In the genomic region with DNA sequence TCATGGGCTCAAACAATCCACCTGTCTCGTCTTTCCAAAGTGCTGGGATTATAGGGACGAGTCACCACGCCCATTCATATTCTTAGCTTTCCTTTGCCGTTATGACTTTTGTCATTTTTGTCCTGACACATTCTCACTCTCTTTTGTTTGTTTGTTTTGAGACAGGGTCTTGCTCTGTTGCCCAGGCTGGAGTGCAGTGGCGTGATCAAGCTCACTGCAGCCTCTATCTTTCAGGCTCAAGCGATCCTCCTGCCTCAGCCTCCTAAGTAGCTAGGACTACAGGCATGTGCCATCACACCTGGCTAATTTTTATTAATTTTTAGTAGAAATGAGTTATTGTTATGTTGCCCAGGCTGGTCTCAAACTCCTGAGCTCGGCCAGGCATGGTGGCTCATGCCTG, we compare ENCODE assay signal across 30 cellular contexts.
"Had no signal": no experiment of that assay in that cellular context is flagged by ENCODE, and none has a peak within 500 bp of the region (broad histone marks: within the 10 kb centered on the region; RNA-seq: fewer than 3 reads in every experiment).

No MANE protein-coding gene starts in this region.

- H3K27me3 ChIP-seq: ascending aorta, brain microvascular endothelial cell, dorsolateral prefrontal cortex had no signal

- H3K36me3 ChIP-seq: ascending aorta, brain microvascular endothelial cell, WERI-Rb-1 had no signal

- H3K4me1 ChIP-seq: ascending aorta had no signal

- H3K4me1 Mint-ChIP-seq: activated CD4-positive, alpha-beta T cell treated with anti-CD3 and anti-CD28 coated beads for 36 hours; activated CD4-positive, alpha-beta T cell treated with anti-CD3 and anti-CD28 coated beads, Interleukin-2, amount 10 ng/mL, durations not matched to agents 24 days and 14 days; activated naive CD4-positive, alpha-beta T cell treated with anti-CD3 and anti-CD28 coated beads, Interleukin-2, amount 50 U/mL, for 24 hours; activated naive CD8-positive, alpha-beta T cell treated with anti-CD3 and anti-CD28 coated beads for 36 hours; activated naive CD8-positive, alpha-beta T cell treated with anti-CD3 and anti-CD28 coated beads, Interleukin-2, amount 50 U/mL, for 24 hours; central memory CD8-positive, alpha-beta T cell; endodermal cell; T-helper 17 cell had no signal

- DNase-seq: activated CD4-positive, alpha-beta memory T cell treated with anti-CD3 and anti-CD28 coated beads for 36 hours; activated CD4-positive, alpha-beta T cell treated with anti-CD3 and anti-CD28 coated beads for 36 hours; activated CD4-positive, alpha-beta T cell treated with anti-CD3 and anti-CD28 coated beads, Interleukin-2, amount 10 ng/mL, durations not matched to agents 24 days and 14 days; activated CD4-positive, CD25-positive, alpha-beta regulatory T cell; activated CD4-positive, CD25-positive, alpha-beta regulatory T cell treated with anti-CD3 and anti-CD28 coated beads, Interleukin-2, amount 50 U/mL, for 72 hours; activated CD8-positive, alpha-beta memory T cell treated with anti-CD3 and anti-CD28 coated beads, Interleukin-2, amount 50 U/mL, for 48 hours; activated naive CD4-positive, alpha-beta T cell treated with anti-CD3 and anti-CD28 coated beads for 36 hours; activated naive CD8-positive, alpha-beta T cell treated with anti-CD3 and anti-CD28 coated beads for 36 hours; activated naive CD8-positive, alpha-beta T cell treated with anti-CD3 and anti-CD28 coated beads, Interleukin-2, amount 50 U/mL, for 24 hours; activated T-cell treated with anti-CD3 and anti-CD28 coated beads for 4 hours; activated T-cell treated with anti-CD3 and anti-CD28 coated beads, Interleukin-2, amount 50 U/mL, for 24 hours; activated T-cell treated with anti-CD3 and anti-CD28 coated beads, Interleukin-2, amount 50 U/mL, for 72 hours; brain microvascular endothelial cell; dorsolateral prefrontal cortex; effector memory CD4-positive, alpha-beta T cell; endodermal cell; foreskin fibroblast; head of caudate nucleus; T-helper 1 cell; T-helper 17 cell; T1000; WERI-Rb-1 had no signal

- H3K36me3 Mint-ChIP-seq: activated CD4-positive, alpha-beta memory T cell treated with anti-CD3 and anti-CD28 coated beads for 36 hours; activated naive CD4-positive, alpha-beta T cell treated with anti-CD3 and anti-CD28 coated beads, Interleukin-2, amount 50 U/mL, for 24 hours; activated naive CD8-positive, alpha-beta T cell treated with anti-CD3 and anti-CD28 coated beads for 36 hours had no signal

- H3K9me3 Mint-ChIP-seq: activated CD4-positive, alpha-beta memory T cell treated with anti-CD3 and anti-CD28 coated beads for 36 hours; activated CD4-positive, alpha-beta T cell treated with anti-CD3 and anti-CD28 coated beads, Interleukin-2, amount 10 ng/mL, durations not matched to agents 24 days and 14 days; activated naive CD4-positive, alpha-beta T cell treated with anti-CD3 and anti-CD28 coated beads for 36 hours; activated naive CD4-positive, alpha-beta T cell treated with anti-CD3 and anti-CD28 coated beads, Interleukin-2, amount 50 U/mL, for 24 hours; activated naive CD8-positive, alpha-beta T cell treated with anti-CD3 and anti-CD28 coated beads for 36 hours; activated naive CD8-positive, alpha-beta T cell treated with anti-CD3 and anti-CD28 coated beads, Interleukin-2, amount 50 U/mL, for 24 hours; activated T-cell treated with anti-CD3 and anti-CD28 coated beads, Interleukin-2, amount 50 U/mL, for 24 hours; activated T-cell treated with anti-CD3 and anti-CD28 coated beads, Interleukin-2, amount 50 U/mL, for 72 hours; central memory CD8-positive, alpha-beta T cell; dendritic cell treated with granulocyte-macrophage colony-stimulating factor and Interleukin-4, amounts not matched to agents 40 ng/mL and 50 ng/mL, for 4 days; endodermal cell; T-helper 2 cell treated with Interferon-gamma antibody and Interleukin-4, amounts not matched to agents 5 μg/mL and 100 μg/mL, for 36 hours had no signal

- H3K4me3 ChIP-seq: ascending aorta, coronary artery, dorsolateral prefrontal cortex had no signal

- H3K27me3 Mint-ChIP-seq: activated CD4-positive, alpha-beta memory T cell treated with anti-CD3 and anti-CD28 coated beads for 36 hours; activated CD4-positive, alpha-beta T cell treated with anti-CD3 and anti-CD28 coated beads for 36 hours; activated naive CD4-positive, alpha-beta T cell treated with anti-CD3 and anti-CD28 coated beads, Interleukin-2, amount 50 U/mL, for 24 hours; activated naive CD8-positive, alpha-beta T cell treated with anti-CD3 and anti-CD28 coated beads for 36 hours; activated naive CD8-positive, alpha-beta T cell treated with anti-CD3 and anti-CD28 coated beads, Interleukin-2, amount 50 U/mL, for 24 hours; activated T-cell treated with anti-CD3 and anti-CD28 coated beads, Interleukin-2, amount 50 U/mL, for 24 hours; central memory CD8-positive, alpha-beta T cell; dendritic cell treated with granulocyte-macrophage colony-stimulating factor and Interleukin-4, amounts not matched to agents 40 ng/mL and 50 ng/mL, for 4 days had no signal

- FAIRE-seq: bronchial epithelial cell, frontal cortex had no signal

- H3K4me3 Mint-ChIP-seq: activated CD4-positive, alpha-beta memory T cell treated with anti-CD3 and anti-CD28 coated beads for 36 hours; activated CD4-positive, alpha-beta T cell treated with anti-CD3 and anti-CD28 coated beads for 36 hours; activated CD4-positive, alpha-beta T cell treated with anti-CD3 and anti-CD28 coated beads, Interleukin-2, amount 10 ng/mL, durations not matched to agents 24 days and 14 days; activated naive CD4-positive, alpha-beta T cell treated with anti-CD3 and anti-CD28 coated beads for 36 hours; activated naive CD4-positive, alpha-beta T cell treated with anti-CD3 and anti-CD28 coated beads, Interleukin-2, amount 50 U/mL, for 24 hours; activated naive CD8-positive, alpha-beta T cell treated with anti-CD3 and anti-CD28 coated beads for 36 hours; activated naive CD8-positive, alpha-beta T cell treated with anti-CD3 and anti-CD28 coated beads, Interleukin-2, amount 50 U/mL, for 24 hours; activated T-cell treated with anti-CD3 and anti-CD28 coated beads, Interleukin-2, amount 50 U/mL, for 24 hours; activated T-cell treated with anti-CD3 and anti-CD28 coated beads, Interleukin-2, amount 50 U/mL, for 72 hours; central memory CD8-positive, alpha-beta T cell; dendritic cell treated with granulocyte-macrophage colony-stimulating factor and Interleukin-4, amounts not matched to agents 40 ng/mL and 50 ng/mL, for 4 days; endodermal cell; T-helper 17 cell; T-helper 2 cell treated with Interferon-gamma antibody and Interleukin-4, amounts not matched to agents 5 μg/mL and 100 μg/mL, for 36 hours had no signal

- H3K9me3 ChIP-seq: ascending aorta had no signal

- H3K27ac Mint-ChIP-seq: activated CD4-positive, alpha-beta memory T cell treated with anti-CD3 and anti-CD28 coated beads for 36 hours; activated CD4-positive, alpha-beta T cell treated with anti-CD3 and anti-CD28 coated beads for 36 hours; activated CD4-positive, alpha-beta T cell treated with anti-CD3 and anti-CD28 coated beads, Interleukin-2, amount 10 ng/mL, durations not matched to agents 24 days and 14 days; activated naive CD4-positive, alpha-beta T cell treated with anti-CD3 and anti-CD28 coated beads for 36 hours; activated naive CD8-positive, alpha-beta T cell treated with anti-CD3 and anti-CD28 coated beads for 36 hours; activated naive CD8-positive, alpha-beta T cell treated with anti-CD3 and anti-CD28 coated beads, Interleukin-2, amount 50 U/mL, for 24 hours; activated T-cell treated with anti-CD3 and anti-CD28 coated beads, Interleukin-2, amount 50 U/mL, for 24 hours; activated T-cell treated with anti-CD3 and anti-CD28 coated beads, Interleukin-2, amount 50 U/mL, for 72 hours; dendritic cell treated with granulocyte-macrophage colony-stimulating factor and Interleukin-4, amounts not matched to agents 40 ng/mL and 50 ng/mL, for 4 days; endodermal cell; T-helper 17 cell; T-helper 2 cell treated with Interferon-gamma antibody and Interleukin-4, amounts not matched to agents 5 μg/mL and 100 μg/mL, for 36 hours had no signal

- H3K27ac ChIP-seq: ascending aorta, brain microvascular endothelial cell, coronary artery, dorsolateral prefrontal cortex, WERI-Rb-1 had no signal
